ENCODE assay signal across 7 cellular contexts in genomic region chr15:52678036-52678467, GRCh38. TPM values are rescaled to one million over a fixed set of nuclear protein-coding genes. Genes with fewer than 3 reads are reported as not detected.
A peak's percentile ranks its signal among the peaks of the same experiment; 100 is the strongest.
DNase-seq lines count a peak whose midpoint lies in the region; ATAC-seq and TF ChIP-seq lines count a peak whose summit lies in the region.

No MANE protein-coding gene starts in this region.

- 4 to 5% methylated on average over 8 to 13 of the region's 13 CpGs for WGBS in endodermal cell (ENCODE audit: insufficient coverage in 1 of 2, insufficient read length in 1 of 2), 2 experiments
- 6 to 15% methylated on average over 8 to 11 of the region's 13 CpGs for WGBS in mesodermal cell (ENCODE audit: insufficient coverage in 2 of 2), 2 experiments

- peak overlapping the region; percentile 98 for H3K4me3 ChIP-seq in GM12875 (ENCODE audit: low read depth, low read length)
- peak overlapping the region; percentile 92 for H3K4me3 ChIP-seq in endodermal cell (ENCODE audit: low read length)
- H3K4me3 ChIP-seq in mesodermal cell (ENCODE audit: extremely low read depth, insufficient read depth, low read length, poor library complexity, severe bottlenecking): peak overlapping the region; percentile 70

- H3K4me1 Mint-ChIP-seq in HFFc6 (ENCODE audit: low read depth) (peaks cover 46% of the 10 kb centered on the region), endodermal cell (peaks cover 38% of the 10 kb centered on the region)
- H3K4me1 Mint-ChIP-seq in activated CD8-positive, alpha-beta T cell treated with anti-CD3 and anti-CD28 coated beads, Interleukin-2, amount 10 ng/mL, durations not matched to agents 7 days and 5 days (ENCODE audit: low read depth): peaks cover 42% of the 10 kb centered on the region

- no peaks in the 10 kb centered on the region for H3K27me3 ChIP-seq in endodermal cell (ENCODE audit: control insufficient read depth, insufficient read depth, low read length, poor library complexity, severe bottlenecking)

- no peaks in the 10 kb centered on the region for H3K36me3 ChIP-seq in endodermal cell (ENCODE audit: control insufficient read depth, insufficient read depth, low read length)
- H3K36me3 ChIP-seq in mesodermal cell (ENCODE audit: control insufficient read depth, insufficient read depth, low read length): peaks cover 3% of the 10 kb centered on the region

- H3K36me3 Mint-ChIP-seq in HFFc6 (ENCODE audit: low read depth) (peaks cover 19% of the 10 kb centered on the region), endodermal cell (ENCODE audit: low read depth) (peaks cover 16% of the 10 kb centered on the region)
- H3K36me3 Mint-ChIP-seq in activated CD8-positive, alpha-beta T cell treated with anti-CD3 and anti-CD28 coated beads, Interleukin-2, amount 10 ng/mL, durations not matched to agents 7 days and 5 days (ENCODE audit: low read depth): peaks cover 27% of the 10 kb centered on the region

- H3K27ac Mint-ChIP-seq in HFFc6: peak overlapping the region; percentile 99
- peak overlapping the region; percentile 98 for H3K27ac Mint-ChIP-seq in activated CD8-positive, alpha-beta T cell treated with anti-CD3 and anti-CD28 coated beads, Interleukin-2, amount 10 ng/mL, durations not matched to agents 7 days and 5 days
- peak overlapping the region; percentile 99 for H3K27ac Mint-ChIP-seq in endodermal cell

- H3K27ac ChIP-seq in endodermal cell (ENCODE audit: low read depth, low read length): peak overlapping the region; percentile 89
- peak overlapping the region; percentile 88 for H3K27ac ChIP-seq in mesodermal cell (ENCODE audit: low read depth, low read length, severe bottlenecking)

- peak overlapping the region; percentile 100 for H3K4me3 Mint-ChIP-seq in HFFc6
- peak overlapping the region; percentile 99 for H3K4me3 Mint-ChIP-seq in activated CD8-positive, alpha-beta T cell treated with anti-CD3 and anti-CD28 coated beads, Interleukin-2, amount 10 ng/mL, durations not matched to agents 7 days and 5 days
- H3K4me3 Mint-ChIP-seq in endodermal cell: peak overlapping the region; percentile 99

- CTCF ChIA-PET in activated CD8-positive, alpha-beta T cell treated with anti-CD3 and anti-CD28 coated beads, Interleukin-2, amount 10 ng/mL, durations not matched to agents 7 days and 5 days (lab: Charles Lee): interaction anchor here (0.9 to 1.8 kb wide), 13 partner anchors 10 to 423 kb away, joined by 3 to 9 read pairs (median 4); partner anchors contain the start of gene ARPP19

- POLR2A ChIA-PET in activated CD8-positive, alpha-beta T cell treated with anti-CD3 and anti-CD28 coated beads, Interleukin-2, amount 10 ng/mL, durations not matched to agents 7 days and 5 days (lab: Charles Lee): no interaction called here

- no peak for TF ChIP-seq CTCF in GM12875 (IDR thresholded peaks at IDR 0.05; ENCODE audit: borderline replicate concordance, insufficient read depth, low read depth, low read length)
- TF ChIP-seq CTCF in HFFc6 (IDR thresholded peaks at IDR 0.05): no peak; the same call in 1 of the 2 replicates
- no peak for TF ChIP-seq CTCF in endodermal cell (conservative IDR thresholded peaks at IDR 0.05)

- peak; percentile 43 for ATAC-seq in activated CD8-positive, alpha-beta T cell treated with anti-CD3 and anti-CD28 coated beads, Interleukin-2, amount 10 ng/mL, durations not matched to agents 7 days and 5 days

- H3K9me3 Mint-ChIP-seq in HFFc6 (no peaks in the 10 kb centered on the region), endodermal cell (peaks cover 20% of the 10 kb centered on the region)
- H3K9me3 Mint-ChIP-seq in activated CD8-positive, alpha-beta T cell treated with anti-CD3 and anti-CD28 coated beads, Interleukin-2, amount 10 ng/mL, durations not matched to agents 7 days and 5 days (ENCODE audit: insufficient read depth): no peaks in the 10 kb centered on the region

- peaks cover 8% of the 10 kb centered on the region for H3K4me1 ChIP-seq in endodermal cell (ENCODE audit: control insufficient read depth, insufficient read depth, low read length)
- H3K4me1 ChIP-seq in mesodermal cell (ENCODE audit: control insufficient read depth, insufficient read depth, low read length, poor library complexity, severe bottlenecking): no peaks in the 10 kb centered on the region

- peak overlapping the region; percentile 73 for H3K9ac ChIP-seq in endodermal cell (ENCODE audit: extremely low read depth, low read length, poor library complexity, severe bottlenecking)

- DNase-seq in HFFc6 (peak; percentile 60), NCI-H226 (peak; percentile 64), endodermal cell (peak; percentile 76)
- DNase-seq in activated CD8-positive, alpha-beta T cell treated with anti-CD3 and anti-CD28 coated beads, Interleukin-2, amount 10 ng/mL, durations not matched to agents 7 days and 5 days: peak; percentile 76
- peak; percentile 11 to 32 for DNase-seq in stimulated activated CD8-positive, alpha-beta memory T cell treated with anti-CD3 and anti-CD28 coated beads, Interleukin-2, amount 100 ng/mL, for 48 hours (ENCODE audit: low read depth in 2 of 2)

- peaks cover 17% of the 10 kb centered on the region for H3K9me3 ChIP-seq in endodermal cell (ENCODE audit: control insufficient read depth, low read length)
- H3K9me3 ChIP-seq in mesodermal cell (ENCODE audit: control insufficient read depth, low read length): no peaks in the 10 kb centered on the region

- H3K27me3 Mint-ChIP-seq in HFFc6 (ENCODE audit: insufficient read depth): peaks cover 3% of the 10 kb centered on the region; the same call in 1 of the 2 replicates
- no peaks in the 10 kb centered on the region for H3K27me3 Mint-ChIP-seq in activated CD8-positive, alpha-beta T cell treated with anti-CD3 and anti-CD28 coated beads, Interleukin-2, amount 10 ng/mL, durations not matched to agents 7 days and 5 days (ENCODE audit: low read depth)
- no peaks in the 10 kb centered on the region for H3K27me3 Mint-ChIP-seq in endodermal cell (ENCODE audit: insufficient read depth)

RNA-seq across cellular contexts. Expression of gene ATOSA, which starts 1.1 kb away (rescaled TPM):
- total RNA-seq in HFFc6 (2021; fragmentation: NEBNext Ultra II Directional; extraction: Animal tissue kit (Norgen Biotek cat#: 25700)): 10 to 100 TPM; 17.3 to 28.2 (median 22.0) TPM
- 10 to 100 TPM; 29.2 to 30.5 TPM for total RNA-seq in activated CD8-positive, alpha-beta T cell treated with anti-CD3 and anti-CD28 coated beads, Interleukin-2, amount 10 ng/mL, durations not matched to agents 7 days and 5 days
- total RNA-seq in endodermal cell: 10 to 100 TPM; 18.6 to 27.8 TPM
- polyA plus RNA-seq in endodermal cell (2013, experiment 1 of 2): 18.2 TPM
- 17.5 TPM for polyA plus RNA-seq in endodermal cell (2013, experiment 2 of 2)
- 16.5 TPM for polyA plus RNA-seq in mesodermal cell (2013, experiment 1 of 2)
- polyA plus RNA-seq in mesodermal cell (2013, experiment 2 of 2): 18.8 TPM

Comparison
In these comparisons a context has a peak if more than half of its experiments do, and no peak if none do; other contexts are left out.
1. Peak in every context shown above with its lines: DNase-seq, ATAC-seq, H3K4me3 ChIP-seq and H3K27ac ChIP-seq.
2. DNase-seq: peak in every context shown above with its lines; median percentile 76 in activated CD8-positive, alpha-beta T cell treated with anti-CD3 and anti-CD28 coated beads, Interleukin-2, amount 10 ng/mL, durations not matched to agents 7 days and 5 days; 76 in endodermal cell; 64 in NCI-H226; 60 in HFFc6; 22 in stimulated activated CD8-positive, alpha-beta memory T cell treated with anti-CD3 and anti-CD28 coated beads, Interleukin-2, amount 100 ng/mL, for 48 hours.